In the genomic region with DNA sequence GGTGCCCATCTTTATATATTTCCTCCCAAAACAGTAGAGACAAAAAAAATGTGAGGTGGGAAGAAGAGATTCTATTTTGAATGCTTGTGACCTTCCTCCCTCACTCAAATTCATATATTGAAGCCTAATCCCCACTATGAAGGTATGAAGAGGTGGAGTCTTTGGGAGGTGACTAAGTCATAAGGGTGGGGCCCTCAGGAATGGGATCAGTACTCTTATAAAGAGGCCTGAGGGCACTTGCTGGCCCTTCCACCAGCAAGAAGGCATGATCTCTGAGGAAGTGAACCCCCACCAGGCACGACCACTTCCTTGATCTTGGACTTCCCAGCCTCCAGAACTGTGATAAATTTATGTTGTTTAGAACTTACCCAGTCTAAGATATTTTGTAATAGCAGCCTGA, we compare ENCODE assay signal across 25 cellular contexts.
"Had no signal": no experiment of that assay in that cellular context is flagged by ENCODE, and none has a peak within 500 bp of the region (broad histone marks: within the 10 kb centered on the region; RNA-seq: fewer than 3 reads in every experiment).

No MANE protein-coding gene starts in this region.

- H3K4me3 ChIP-seq: colonic mucosa, coronary artery, dorsolateral prefrontal cortex, esophagus muscularis mucosa, esophagus squamous epithelium, gastrocnemius medialis, gastroesophageal sphincter, heart left ventricle, heart right ventricle, hepatocyte had no signal

- H3K4me1 ChIP-seq: colonic mucosa, esophagus muscularis mucosa, esophagus squamous epithelium, foreskin keratinocyte, gastrocnemius medialis, gastroesophageal sphincter, heart left ventricle, heart right ventricle had no signal

- H3K79me2 ChIP-seq: hepatocyte had no signal

- H3K4me2 ChIP-seq: hepatocyte had no signal

- H3K27ac ChIP-seq: colonic mucosa, coronary artery, dorsolateral prefrontal cortex, epithelial cell of prostate, esophagus muscularis mucosa, esophagus squamous epithelium, foreskin keratinocyte, gastrocnemius medialis, gastroesophageal sphincter, heart left ventricle, heart right ventricle, hepatocyte had no signal

- H3K27me3 ChIP-seq: colonic mucosa, esophagus muscularis mucosa, esophagus squamous epithelium, foreskin keratinocyte, gastrocnemius medialis, gastroesophageal sphincter, heart left ventricle, heart right ventricle, hepatocyte had no signal

- H3K9me3 ChIP-seq: colonic mucosa, gastrocnemius medialis had no signal

- ATAC-seq: effector memory CD8-positive, alpha-beta T cell; esophagus mucosa; foreskin keratinocyte; gastrocnemius medialis; gastroesophageal sphincter; heart left ventricle; heart right ventricle had no signal

- DNase-seq: colonic mucosa; cortex of kidney; dermis blood vessel endothelial cell; dorsolateral prefrontal cortex; effector CD4-positive, alpha-beta T cell; effector CD8-positive, alpha-beta T cell; effector memory CD4-positive, alpha-beta T cell; effector memory CD8-positive, alpha-beta T cell; endodermal cell; erythroblast; esophagus squamous epithelium; foreskin fibroblast; foreskin melanocyte; gastrocnemius medialis; glutamatergic neuron; head of caudate nucleus; heart left ventricle; heart right ventricle had no signal

- H2AFZ ChIP-seq: hepatocyte had no signal

- H3K36me3 ChIP-seq: colonic mucosa, esophagus muscularis mucosa, esophagus squamous epithelium, gastrocnemius medialis, gastroesophageal sphincter, heart left ventricle, heart right ventricle had no signal
